In the genomic region with DNA sequence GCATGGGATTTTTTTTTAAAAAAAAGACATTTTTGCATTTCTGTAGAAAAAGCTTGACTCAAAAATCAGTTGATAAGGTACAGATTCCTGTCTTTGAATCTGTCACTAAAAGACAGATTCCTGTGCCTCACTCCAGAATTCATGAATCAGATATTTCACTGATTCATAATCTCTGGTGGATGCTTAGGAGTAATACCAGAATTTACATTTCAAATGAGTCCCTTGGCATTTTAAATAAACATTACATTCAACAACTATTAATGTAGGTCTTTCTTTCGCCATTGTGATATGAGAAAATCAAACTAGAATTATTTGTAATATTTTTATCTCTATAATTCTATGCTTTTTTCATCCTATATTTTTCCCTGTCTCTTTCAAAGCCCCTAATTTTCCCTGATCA, we compare ENCODE assay signal across 1 cellular context.
TF ChIP-seq lines count a peak whose summit lies in the region.

No MANE protein-coding gene starts in this region.

TF ChIP-seq in HCT116, 20 proteins besides CTCF, POLR2A, EP300 and RAD21 (continued from another document):
- TF ChIP-seq REST (IDR thresholded peaks at IDR 0.05; ENCODE audit: low read depth), result no peak
